Comparison of ENCODE assay signal across 13 cellular contexts in genomic region chr4:82423245-82424054, GRCh38. TPM values are rescaled to one million over a fixed set of nuclear protein-coding genes. Genes with fewer than 3 reads are reported as not detected.
DNase-seq lines count a peak whose midpoint lies in the region; ATAC-seq and TF ChIP-seq lines count a peak whose summit lies in the region.
"Had no signal": no experiment of that assay in that cellular context is flagged by ENCODE, and none has a peak within 500 bp of the region (broad histone marks: within the 10 kb centered on the region; RNA-seq: fewer than 3 reads in every experiment).

No MANE protein-coding gene starts in this region.

- ATAC-seq in activated CD4-positive, CD25-positive, alpha-beta regulatory T cell treated with anti-CD3 and anti-CD28 coated beads, Interleukin-2, amount 50 U/mL, for 24 hours: peak; percentile 58 to 77
- ATAC-seq in HG03439 (IDR thresholded peaks at IDR 0.05; ENCODE audit: unreplicated experiment): no peak

- peaks cover 25% of the 10 kb centered on the region for H3K4me1 Mint-ChIP-seq in progenitor cell of endocrine pancreas (ENCODE audit: low read depth)

- peaks cover 54% of the 10 kb centered on the region for H3K36me3 Mint-ChIP-seq in progenitor cell of endocrine pancreas (ENCODE audit: insufficient read depth)

- H3K4me3 ChIP-seq in cardiac fibroblast (replicated peaks in 1 of 2; ENCODE audit: low read depth in 2 of 2, low read length in 2 of 2): no peak overlapping the region
- H3K4me3 ChIP-seq: thoracic aorta had no signal

- no peak for DNase-seq in activated CD4-positive, CD25-positive, alpha-beta regulatory T cell (lab: John Stamatoyannopoulos, UW)
- DNase-seq in NAMALWA (ENCODE audit: low spot score) (peak; percentile 63), cardiac fibroblast (ENCODE audit: low read depth in 2 of 2) (peak; percentile 22 to 71), progenitor cell of endocrine pancreas (ENCODE audit: low spot score, unreplicated experiment) (no peak), NCI-H2227 (lab: John Stamatoyannopoulos, UW; ENCODE audit: unreplicated experiment) (no peak), UCSD-AML1 (lab: John Stamatoyannopoulos, UW; ENCODE audit: unreplicated experiment) (no peak)
- DNase-seq: activated naive CD8-positive, alpha-beta T cell treated with anti-CD3 and anti-CD28 coated beads, Interleukin-2, amount 10 ng/mL, durations not matched to agents 7 days and 5 days; midbrain; NCI-H345; T-helper 1 cell had no signal

- no peak for TF ChIP-seq CTCF in cardiac fibroblast (IDR thresholded peaks at IDR 0.05; ENCODE audit: low read depth, low read length)
- TF ChIP-seq CTCF in progenitor cell of endocrine pancreas (IDR thresholded peaks at IDR 0.05; ENCODE audit: unreplicated experiment): no peak

- H3K4me3 Mint-ChIP-seq in progenitor cell of endocrine pancreas (ENCODE audit: low read depth): no peak overlapping the region
- H3K4me3 Mint-ChIP-seq: activated naive CD8-positive, alpha-beta T cell treated with anti-CD3 and anti-CD28 coated beads, Interleukin-2, amount 10 ng/mL, durations not matched to agents 7 days and 5 days had no signal

- H3K9me3 Mint-ChIP-seq in progenitor cell of endocrine pancreas (ENCODE audit: low read depth): no peaks in the 10 kb centered on the region
- H3K9me3 Mint-ChIP-seq: activated naive CD8-positive, alpha-beta T cell treated with anti-CD3 and anti-CD28 coated beads, Interleukin-2, amount 10 ng/mL, durations not matched to agents 7 days and 5 days had no signal

- H3K27me3 Mint-ChIP-seq in progenitor cell of endocrine pancreas: no peaks in the 10 kb centered on the region
- H3K27me3 Mint-ChIP-seq: activated naive CD8-positive, alpha-beta T cell treated with anti-CD3 and anti-CD28 coated beads, Interleukin-2, amount 10 ng/mL, durations not matched to agents 7 days and 5 days had no signal

- H3K27ac Mint-ChIP-seq in progenitor cell of endocrine pancreas: peak overlapping the region; percentile 91
- H3K27ac Mint-ChIP-seq: activated naive CD8-positive, alpha-beta T cell treated with anti-CD3 and anti-CD28 coated beads, Interleukin-2, amount 10 ng/mL, durations not matched to agents 7 days and 5 days had no signal

RNA-seq across cellular contexts. Expression of gene HNRNPDL, which starts 6.8 kb away (rescaled TPM):
- total RNA-seq in progenitor cell of endocrine pancreas: 535 and 549 TPM in 2 replicates

RNA-seq across cellular contexts. Expression of gene ENOPH1, which starts 6.9 kb away (rescaled TPM):
- 34.0 and 34.2 TPM in 2 replicates for total RNA-seq in progenitor cell of endocrine pancreas

RNA-seq across cellular contexts. Expression of gene HNRNPD, which starts 49.7 kb away (rescaled TPM):
- 400 and 416 TPM in 2 replicates for total RNA-seq in progenitor cell of endocrine pancreas

Comparison
In these comparisons a context has a peak if more than half of its experiments do, and no peak if none do; other contexts are left out.
1. DNase-seq: peak in NAMALWA (single experiment) and cardiac fibroblast (2 of 2); none in activated CD4-positive, CD25-positive, alpha-beta regulatory T cell (0 of 4), progenitor cell of endocrine pancreas (single experiment), NCI-H2227 (single experiment) and UCSD-AML1 (single experiment).